8 cellular contexts compared by ENCODE assay signal in genomic region chr3:101779808-101780366, GRCh38. TPM values are rescaled to one million over a fixed set of nuclear protein-coding genes. Genes with fewer than 3 reads are reported as not detected.
DNase-seq lines count a peak whose midpoint lies in the region; ATAC-seq and TF ChIP-seq lines count a peak whose summit lies in the region.

No MANE protein-coding gene starts in this region.

- H3K27me3 Mint-ChIP-seq in memory B cell = no peaks in the 10 kb centered on the region

- peak overlapping the region; percentile 90 for H3K4me3 Mint-ChIP-seq in memory B cell

- peak overlapping the region; percentile 0 for H3K27ac ChIP-seq in brain microvascular endothelial cell

- TF ChIP-seq CTCF in LNCaP clone FGC (IDR thresholded peaks at IDR 0.05; ENCODE audit: control insufficient read depth, extremely low read depth, insufficient read depth) (no peak), brain microvascular endothelial cell (IDR thresholded peaks at IDR 0.05; ENCODE audit: low read depth, low read length, missing control alignments) (no peak)

- ATAC-seq in GM18909 (IDR thresholded peaks at IDR 0.05; ENCODE audit: poor library complexity, unreplicated experiment) = peak; percentile 41
- ATAC-seq in memory B cell (ENCODE audit: low read depth) = no peak
- ATAC-seq in left lobe of liver = no peak
- ATAC-seq in GM21786 (IDR thresholded peaks at IDR 0.05; ENCODE audit: unreplicated experiment) = no peak

- H3K36me3 ChIP-seq in brain microvascular endothelial cell (replicated peaks) = peaks cover 15% of the 10 kb centered on the region

- H3K36me3 Mint-ChIP-seq in memory B cell = peaks cover 12% of the 10 kb centered on the region

- no peaks in the 10 kb centered on the region for H3K27me3 ChIP-seq in brain microvascular endothelial cell (replicated peaks)

- H3K4me3 ChIP-seq in LNCaP clone FGC (ENCODE audit: low read depth, low read length) = peak overlapping the region; percentile 77
- H3K4me3 ChIP-seq in brain microvascular endothelial cell (ENCODE audit: low read depth, low read length) = peak overlapping the region; percentile 93

- no peaks in the 10 kb centered on the region for H3K9me3 Mint-ChIP-seq in memory B cell

- peak overlapping the region; percentile 95 for H3K27ac Mint-ChIP-seq in memory B cell

- in situ Hi-C loops in brain microvascular endothelial cell (cut with HindIII; ENCODE audit: low pct_ligation_motif_present, low sequenced_read_pairs) = no loop called here

- H3K4me1 Mint-ChIP-seq in memory B cell = peaks cover 29% of the 10 kb centered on the region

- DNase-seq in LNCaP clone FGC (ENCODE audit: low read depth) (peak; percentile 70), brain microvascular endothelial cell (no peak), memory B cell (ENCODE audit: low spot score in 2 of 2) (no peak), left lobe of liver (ENCODE audit: low spot score) (no peak), UCSD-AML1 (lab: John Stamatoyannopoulos, UW; ENCODE audit: unreplicated experiment) (no peak)
- DNase-seq in activated CD4-positive, CD25-positive, alpha-beta regulatory T cell (lab: John Stamatoyannopoulos, UW) = no peak

RNA-seq across cellular contexts. Expression of gene NXPE3, which starts 0.9 kb away (rescaled TPM):
- 1.3 TPM for total RNA-seq in left lobe of liver

RNA-seq across cellular contexts. Expression of gene CEP97, which starts 55.5 kb away (rescaled TPM):
- 2.1 TPM for total RNA-seq in left lobe of liver
